ENCODE assay signal across 35 cellular contexts in genomic region chr22:22917377-22917776, GRCh38. TPM values are rescaled to one million over a fixed set of nuclear protein-coding genes. Genes with fewer than 3 reads are reported as not detected.
"Had no signal": no experiment of that assay in that cellular context is flagged by ENCODE, and none has a peak within 500 bp of the region (broad histone marks: within the 10 kb centered on the region; RNA-seq: fewer than 3 reads in every experiment).

No MANE protein-coding gene starts in this region.

- H3K27ac Mint-ChIP-seq: activated CD4-positive, alpha-beta memory T cell treated with anti-CD3 and anti-CD28 coated beads for 36 hours; activated CD4-positive, alpha-beta T cell treated with anti-CD3 and anti-CD28 coated beads for 36 hours; activated CD4-positive, alpha-beta T cell treated with anti-CD3 and anti-CD28 coated beads, Interleukin-2, amount 10 ng/mL, durations not matched to agents 24 days and 14 days; activated CD8-positive, alpha-beta memory T cell treated with anti-CD3 and anti-CD28 coated beads, Interleukin-2, amount 10 ng/mL, durations not matched to agents 7 days and 5 days; activated CD8-positive, alpha-beta T cell treated with anti-CD3 and anti-CD28 coated beads, Interleukin-2, amount 10 ng/mL, durations not matched to agents 7 days and 5 days; activated naive CD4-positive, alpha-beta T cell treated with anti-CD3 and anti-CD28 coated beads for 36 hours; activated naive CD4-positive, alpha-beta T cell treated with anti-CD3 and anti-CD28 coated beads, Interleukin-2, amount 50 U/mL, for 24 hours; activated naive CD8-positive, alpha-beta T cell treated with anti-CD3 and anti-CD28 coated beads for 36 hours; activated naive CD8-positive, alpha-beta T cell treated with anti-CD3 and anti-CD28 coated beads, Interleukin-2, amount 50 U/mL, for 24 hours; activated T-helper 1 cell treated with anti-CD3 and anti-CD28 coated beads, Interleukin-12 subunit alpha, Interleukin-12 subunit beta, Interleukin-2, Interleukin-4 antibody, amounts not matched to agents 30 ng/mL and 10 ng/mL and 1 ng/mL, durations not matched to agents 14 hours and 24 hours and 36 hours; activated T-helper 2 cell treated with anti-CD3 and anti-CD28 coated beads, Interferon-gamma antibody, Interleukin-2, Interleukin-4, amounts not matched to agents 10 μg/mL and 5 μg/mL and 100 μg/mL, durations not matched to agents 14 hours and 24 hours and 36 hours; T-helper 17 cell; T-helper 2 cell treated with Interferon-gamma antibody and Interleukin-4, amounts not matched to agents 5 μg/mL and 100 μg/mL, for 36 hours had no signal

- H3K27ac ChIP-seq: adrenal gland, body of pancreas, esophagus muscularis mucosa, foreskin keratinocyte, gastroesophageal sphincter had no signal

- H3K9me3 ChIP-seq: adrenal gland, body of pancreas, esophagus muscularis mucosa, gastroesophageal sphincter had no signal

- H3K36me3 ChIP-seq: adrenal gland, esophagus muscularis mucosa, gastroesophageal sphincter had no signal

- H3K27me3 ChIP-seq: adrenal gland, body of pancreas, foreskin keratinocyte had no signal

- H3K27me3 Mint-ChIP-seq: activated CD4-positive, alpha-beta T cell treated with anti-CD3 and anti-CD28 coated beads for 36 hours; activated naive CD4-positive, alpha-beta T cell treated with anti-CD3 and anti-CD28 coated beads, Interleukin-2, amount 50 U/mL, for 24 hours; activated naive CD8-positive, alpha-beta T cell treated with anti-CD3 and anti-CD28 coated beads for 36 hours; activated naive CD8-positive, alpha-beta T cell treated with anti-CD3 and anti-CD28 coated beads, Interleukin-2, amount 50 U/mL, for 24 hours had no signal

- H3K4me1 Mint-ChIP-seq: activated CD4-positive, alpha-beta T cell treated with anti-CD3 and anti-CD28 coated beads for 36 hours; activated CD4-positive, alpha-beta T cell treated with anti-CD3 and anti-CD28 coated beads, Interleukin-2, amount 10 ng/mL, durations not matched to agents 24 days and 14 days; activated CD8-positive, alpha-beta memory T cell treated with anti-CD3 and anti-CD28 coated beads, Interleukin-2, amount 10 ng/mL, durations not matched to agents 7 days and 5 days; activated naive CD4-positive, alpha-beta T cell treated with anti-CD3 and anti-CD28 coated beads, Interleukin-2, amount 50 U/mL, for 24 hours; activated naive CD8-positive, alpha-beta T cell treated with anti-CD3 and anti-CD28 coated beads for 36 hours; activated naive CD8-positive, alpha-beta T cell treated with anti-CD3 and anti-CD28 coated beads, Interleukin-2, amount 50 U/mL, for 24 hours had no signal

- H3K4me1 ChIP-seq: adrenal gland, body of pancreas, esophagus muscularis mucosa, foreskin keratinocyte, gastroesophageal sphincter had no signal

- H3K9me3 Mint-ChIP-seq: activated CD4-positive, alpha-beta memory T cell treated with anti-CD3 and anti-CD28 coated beads for 36 hours; activated CD4-positive, alpha-beta T cell treated with anti-CD3 and anti-CD28 coated beads, Interleukin-2, amount 10 ng/mL, durations not matched to agents 24 days and 14 days; activated naive CD4-positive, alpha-beta T cell treated with anti-CD3 and anti-CD28 coated beads for 36 hours; activated naive CD4-positive, alpha-beta T cell treated with anti-CD3 and anti-CD28 coated beads, Interleukin-2, amount 50 U/mL, for 24 hours; activated naive CD8-positive, alpha-beta T cell treated with anti-CD3 and anti-CD28 coated beads for 36 hours; activated naive CD8-positive, alpha-beta T cell treated with anti-CD3 and anti-CD28 coated beads, Interleukin-2, amount 50 U/mL, for 24 hours; activated T-helper 1 cell treated with anti-CD3 and anti-CD28 coated beads, Interleukin-12 subunit alpha, Interleukin-12 subunit beta, Interleukin-2, Interleukin-4 antibody, amounts not matched to agents 30 ng/mL and 10 ng/mL and 1 ng/mL, durations not matched to agents 14 hours and 24 hours and 36 hours; activated T-helper 2 cell treated with anti-CD3 and anti-CD28 coated beads, Interferon-gamma antibody, Interleukin-2, Interleukin-4, amounts not matched to agents 10 μg/mL and 5 μg/mL and 100 μg/mL, durations not matched to agents 14 hours and 24 hours and 36 hours; effector memory CD8-positive, alpha-beta T cell; T-helper 2 cell treated with Interferon-gamma antibody and Interleukin-4, amounts not matched to agents 5 μg/mL and 100 μg/mL, for 36 hours had no signal

- H3K4me3 ChIP-seq: adrenal gland, body of pancreas, esophagus muscularis mucosa, gastroesophageal sphincter had no signal

- ATAC-seq: activated CD4-positive, alpha-beta T cell treated with anti-CD3 and anti-CD28 coated beads for 36 hours; activated CD8-positive, alpha-beta memory T cell treated with anti-CD3 and anti-CD28 coated beads, Interleukin-2, amount 10 ng/mL, durations not matched to agents 7 days and 5 days; activated CD8-positive, alpha-beta T cell treated with anti-CD3 and anti-CD28 coated beads, Interleukin-2, amount 10 ng/mL, durations not matched to agents 7 days and 5 days; activated naive CD8-positive, alpha-beta T cell treated with anti-CD3 and anti-CD28 coated beads, Interleukin-2, amount 50 U/mL, for 24 hours; body of pancreas; effector memory CD8-positive, alpha-beta T cell; foreskin keratinocyte; gastroesophageal sphincter; T-helper 17 cell had no signal

- DNase-seq: activated CD4-positive, alpha-beta memory T cell treated with anti-CD3 and anti-CD28 coated beads for 36 hours; activated CD4-positive, alpha-beta T cell treated with anti-CD3 and anti-CD28 coated beads for 36 hours; activated CD4-positive, alpha-beta T cell treated with anti-CD3 and anti-CD28 coated beads, Interleukin-2, amount 10 ng/mL, durations not matched to agents 24 days and 14 days; activated CD4-positive, CD25-positive, alpha-beta regulatory T cell; activated CD4-positive, CD25-positive, alpha-beta regulatory T cell treated with anti-CD3 and anti-CD28 coated beads, Interleukin-2, amount 50 U/mL, for 72 hours; activated CD8-positive, alpha-beta memory T cell treated with anti-CD3 and anti-CD28 coated beads, Interleukin-2, amount 10 ng/mL, durations not matched to agents 7 days and 5 days; activated CD8-positive, alpha-beta memory T cell treated with anti-CD3 and anti-CD28 coated beads, Interleukin-2, amount 50 U/mL, for 4 hours; activated CD8-positive, alpha-beta T cell treated with anti-CD3 and anti-CD28 coated beads, Interleukin-2, amount 10 ng/mL, durations not matched to agents 7 days and 5 days; activated effector memory CD4-positive, alpha-beta T cell treated with anti-CD3 and anti-CD28 coated beads, Interleukin-2, amount 50 U/mL, for 16 hours; activated naive CD4-positive, alpha-beta T cell treated with anti-CD3 and anti-CD28 coated beads for 36 hours; activated naive CD8-positive, alpha-beta T cell treated with anti-CD3 and anti-CD28 coated beads for 36 hours; activated naive CD8-positive, alpha-beta T cell treated with anti-CD3 and anti-CD28 coated beads, Interleukin-2, amount 50 U/mL, for 24 hours; activated T-cell treated with anti-CD3 and anti-CD28 coated beads, Interleukin-2, amount 50 U/mL, for 1 hour; activated T-cell treated with anti-CD3 and anti-CD28 coated beads, Interleukin-2, amount 50 U/mL, for 48 hours; adrenal gland; amygdala; body of pancreas; caudate nucleus; cortex of kidney; dermis blood vessel endothelial cell; effector CD4-positive, alpha-beta T cell; effector memory CD8-positive, alpha-beta T cell; erythroblast; foreskin keratinocyte; T-helper 17 cell; T1000 had no signal

- H3K4me3 Mint-ChIP-seq: activated CD4-positive, alpha-beta memory T cell treated with anti-CD3 and anti-CD28 coated beads for 36 hours; activated CD4-positive, alpha-beta T cell treated with anti-CD3 and anti-CD28 coated beads for 36 hours; activated CD4-positive, alpha-beta T cell treated with anti-CD3 and anti-CD28 coated beads, Interleukin-2, amount 10 ng/mL, durations not matched to agents 24 days and 14 days; activated CD8-positive, alpha-beta memory T cell treated with anti-CD3 and anti-CD28 coated beads, Interleukin-2, amount 10 ng/mL, durations not matched to agents 7 days and 5 days; activated CD8-positive, alpha-beta T cell treated with anti-CD3 and anti-CD28 coated beads, Interleukin-2, amount 10 ng/mL, durations not matched to agents 7 days and 5 days; activated naive CD4-positive, alpha-beta T cell treated with anti-CD3 and anti-CD28 coated beads for 36 hours; activated naive CD4-positive, alpha-beta T cell treated with anti-CD3 and anti-CD28 coated beads, Interleukin-2, amount 50 U/mL, for 24 hours; activated naive CD8-positive, alpha-beta T cell treated with anti-CD3 and anti-CD28 coated beads for 36 hours; activated naive CD8-positive, alpha-beta T cell treated with anti-CD3 and anti-CD28 coated beads, Interleukin-2, amount 50 U/mL, for 24 hours; activated T-helper 1 cell treated with anti-CD3 and anti-CD28 coated beads, Interleukin-12 subunit alpha, Interleukin-12 subunit beta, Interleukin-2, Interleukin-4 antibody, amounts not matched to agents 30 ng/mL and 10 ng/mL and 1 ng/mL, durations not matched to agents 14 hours and 24 hours and 36 hours; effector memory CD8-positive, alpha-beta T cell; T-helper 17 cell; T-helper 2 cell treated with Interferon-gamma antibody and Interleukin-4, amounts not matched to agents 5 μg/mL and 100 μg/mL, for 36 hours had no signal

RNA-seq across cellular contexts. Expression of gene IGLL5, which starts 29.8 kb away (rescaled TPM):
- total RNA-seq: activated CD4-positive, alpha-beta memory T cell treated with anti-CD3 and anti-CD28 coated beads for 36 hours; activated CD4-positive, alpha-beta T cell treated with anti-CD3 and anti-CD28 coated beads for 36 hours; activated CD4-positive, alpha-beta T cell treated with anti-CD3 and anti-CD28 coated beads, Interleukin-2, amount 10 ng/mL, durations not matched to agents 24 days and 14 days; activated CD8-positive, alpha-beta memory T cell treated with anti-CD3 and anti-CD28 coated beads for 36 hours; activated CD8-positive, alpha-beta memory T cell treated with anti-CD3 and anti-CD28 coated beads, Interleukin-2, amount 10 ng/mL, durations not matched to agents 7 days and 5 days; activated CD8-positive, alpha-beta T cell treated with anti-CD3 and anti-CD28 coated beads, Interleukin-2, amount 10 ng/mL, durations not matched to agents 7 days and 5 days; activated naive CD4-positive, alpha-beta T cell treated with anti-CD3 and anti-CD28 coated beads for 36 hours; activated T-helper 1 cell treated with anti-CD3 and anti-CD28 coated beads, Interleukin-12 subunit alpha, Interleukin-12 subunit beta, Interleukin-2, Interleukin-4 antibody, amounts not matched to agents 30 ng/mL and 10 ng/mL and 1 ng/mL, durations not matched to agents 14 hours and 24 hours and 36 hours; activated T-helper 2 cell treated with anti-CD3 and anti-CD28 coated beads, Interferon-gamma antibody, Interleukin-2, Interleukin-4, amounts not matched to agents 10 μg/mL and 5 μg/mL and 100 μg/mL, durations not matched to agents 14 hours and 24 hours and 36 hours; chondrocyte; dermis blood vessel endothelial cell; foreskin keratinocyte; glomerular endothelial cell had no signal
- polyA plus RNA-seq: foreskin keratinocyte had no signal
